10 cellular contexts compared by ENCODE assay signal in the genomic region with DNA sequence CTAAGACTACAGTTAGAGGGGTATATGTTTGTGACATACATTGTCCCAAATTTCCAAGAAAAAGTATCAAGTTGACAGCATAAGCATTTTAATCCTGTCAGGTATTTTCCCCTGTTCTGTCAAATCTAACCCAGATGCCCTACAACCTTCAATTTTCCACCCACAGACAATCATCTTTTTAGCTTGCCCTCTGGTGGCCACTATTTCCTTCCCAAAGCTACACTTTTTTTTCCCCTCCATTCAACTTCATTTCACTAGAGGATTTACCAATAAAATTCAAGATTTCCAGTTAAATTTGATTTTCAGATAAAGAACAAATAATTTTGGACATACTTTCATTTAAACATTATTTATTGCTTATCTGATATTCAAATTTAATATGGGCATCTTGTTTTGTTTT.
DNase-seq lines count a peak whose midpoint lies in the region; ATAC-seq and TF ChIP-seq lines count a peak whose summit lies in the region.
"Had no signal": no experiment of that assay in that cellular context is flagged by ENCODE, and none has a peak within 500 bp of the region (broad histone marks: within the 10 kb centered on the region; RNA-seq: fewer than 3 reads in every experiment).

No MANE protein-coding gene starts in this region.

- H3K27ac Mint-ChIP-seq in chondrocyte (ENCODE audit: unreplicated experiment), result no peak overlapping the region
- H3K27ac Mint-ChIP-seq: B cell had no signal

- no peak overlapping the region for H3K4me3 Mint-ChIP-seq in chondrocyte (ENCODE audit: unreplicated experiment)
- H3K4me3 Mint-ChIP-seq: B cell had no signal

- TF ChIP-seq CTCF in NB4 (IDR thresholded peaks at IDR 0.05; ENCODE audit: low read depth, low read length) (peak; percentile 52), chondrocyte (IDR thresholded peaks at IDR 0.05) (peak; percentile 81), parathyroid adenoma (IDR thresholded peaks at IDR 0.05) (peak; percentile 41)

- no peak overlapping the region for H2AFZ ChIP-seq in parathyroid adenoma

- no peak for TF ChIP-seq POLR2A in NB4 (IDR thresholded peaks at IDR 0.05; ENCODE audit: extremely low read depth, insufficient read length)

- no peak overlapping the region for H3K4me2 ChIP-seq in parathyroid adenoma (ENCODE audit: low read length)

- H3K36me3 Mint-ChIP-seq in chondrocyte (ENCODE audit: low read depth), result peaks cover 1% of the 10 kb centered on the region

- no peaks in the 10 kb centered on the region for H3K79me2 ChIP-seq in parathyroid adenoma

- H3K9me3 Mint-ChIP-seq in chondrocyte (ENCODE audit: low read depth), result peaks cover 22% of the 10 kb centered on the region

- ATAC-seq in GM21528 (IDR thresholded peaks at IDR 0.05; ENCODE audit: low FRiP score, unreplicated experiment), result no peak

- H3K27me3 ChIP-seq in parathyroid adenoma (ENCODE audit: control insufficient read depth, insufficient read depth, low read length), result no peaks in the 10 kb centered on the region

- no peaks in the 10 kb centered on the region for H3K4me1 Mint-ChIP-seq in chondrocyte (ENCODE audit: low read depth)
- H3K4me1 Mint-ChIP-seq: B cell had no signal

- H3K36me3 ChIP-seq in parathyroid adenoma (ENCODE audit: control insufficient read depth, insufficient read depth, low read length), result no peaks in the 10 kb centered on the region

- DNase-seq in DMS153 treated with DMSO at 0.1 percent for 48 hours (lab: John Stamatoyannopoulos, UW; ENCODE audit: unreplicated experiment), result peak; percentile 30
- no peak for DNase-seq in DMS153 (lab: John Stamatoyannopoulos, UW)
- DNase-seq in NB4 (ENCODE audit: low read depth), result peak; percentile 31
- DNase-seq in chondrocyte (ENCODE audit: low spot score), result no peak
- no peak for DNase-seq in GDM1 (lab: John Stamatoyannopoulos, UW)
- no peak for DNase-seq in GM19238 (ENCODE audit: insufficient read length, low spot score)
- DNase-seq: activated CD4-positive, alpha-beta T cell treated with anti-CD3 and anti-CD28 coated beads, Interleukin-2, amount 50 U/mL, for 48 hours had no signal

- no peak overlapping the region for H3K27ac ChIP-seq in parathyroid adenoma

- no peaks in the 10 kb centered on the region for H3K9me3 ChIP-seq in parathyroid adenoma (ENCODE audit: control insufficient read depth, low read length)

- H3K4me3 ChIP-seq in NB4 (ENCODE audit: low read depth, low read length) (no peak overlapping the region), parathyroid adenoma (ENCODE audit: low read depth, low read length) (no peak overlapping the region)

- H3K4me1 ChIP-seq in parathyroid adenoma, result no peaks in the 10 kb centered on the region

- H3K9ac ChIP-seq in parathyroid adenoma, result no peak overlapping the region

- peaks cover 11% of the 10 kb centered on the region for H3K27me3 Mint-ChIP-seq in chondrocyte (ENCODE audit: low read depth)
- H3K27me3 Mint-ChIP-seq: B cell had no signal

Comparison
In these comparisons a context has a peak if more than half of its experiments do, and no peak if none do; other contexts are left out.
1. DNase-seq: peak in DMS153 treated with DMSO at 0.1 percent for 48 hours (single experiment) and NB4 (single experiment); none in DMS153 (single experiment), chondrocyte (single experiment), GDM1 (single experiment) and GM19238 (single experiment).
2. Peak in every context shown above with its lines, with median percentiles within 50 percentile points of each other: CTCF ChIP-seq.